In genomic region chr15:101608182-101608581, GRCh38 we compare ENCODE assay signal across 2 cellular contexts.
TF ChIP-seq lines count a peak whose summit lies in the region.

No MANE protein-coding gene starts in this region.

TF ChIP-seq in IMR-90, 13 proteins besides CTCF, POLR2A, EP300 and RAD21:
- TF ChIP-seq RCOR1 (IDR thresholded peaks at IDR 0.05; ENCODE audit: insufficient replicate concordance, low read length), result no peak
- TF ChIP-seq RFX5 (IDR thresholded peaks at IDR 0.05; ENCODE audit: low read depth, low read length), result no peak
- TF ChIP-seq MXI1 (IDR thresholded peaks at IDR 0.05; ENCODE audit: borderline replicate concordance, low read depth, low read length), result no peak
- no peak for TF ChIP-seq FOS (IDR thresholded peaks at IDR 0.05; ENCODE audit: low read depth, low read length)
- no peak for TF ChIP-seq MAZ (IDR thresholded peaks at IDR 0.05; ENCODE audit: borderline replicate concordance, low read depth, low read length)
- TF ChIP-seq NFE2L2 (IDR thresholded peaks at IDR 0.05; ENCODE audit: low read depth, low read length), result no peak
- TF ChIP-seq CEBPB (IDR thresholded peaks at IDR 0.05; ENCODE audit: low read depth, low read length), result no peak
- TF ChIP-seq ELK1 (IDR thresholded peaks at IDR 0.05; ENCODE audit: borderline replicate concordance, low read depth, low read length), result no peak
- TF ChIP-seq MAFK (IDR thresholded peaks at IDR 0.05; ENCODE audit: low read depth, low read length), result no peak
- no peak for TF ChIP-seq BHLHE40 (IDR thresholded peaks at IDR 0.05; ENCODE audit: low read depth, low read length)
- no peak for TF ChIP-seq SMC3 (IDR thresholded peaks at IDR 0.05; ENCODE audit: low read depth, low read length)
- TF ChIP-seq CHD1 (IDR thresholded peaks at IDR 0.05; ENCODE audit: low read depth, low read length), result no peak
- no peak for TF ChIP-seq USF2 (IDR thresholded peaks at IDR 0.05; ENCODE audit: low read depth, low read length)

TF ChIP-seq in WTC11, 78 proteins besides CTCF, POLR2A, EP300 and RAD21:
- TF ChIP-seq IRF1 (CRISPR knock-in tag; IDR thresholded peaks at IDR 0.05) (no peak), PRRX2 (CRISPR knock-in tag; IDR thresholded peaks at IDR 0.05) (no peak), CBFB (CRISPR knock-in tag; IDR thresholded peaks at IDR 0.05; ENCODE audit: low read depth) (no peak), IRF2 (CRISPR knock-in tag; IDR thresholded peaks at IDR 0.05; ENCODE audit: borderline replicate concordance, low read depth) (no peak), TCF7 (CRISPR knock-in tag; IDR thresholded peaks at IDR 0.05; ENCODE audit: low read depth) (no peak), GABPB1 (CRISPR knock-in tag; IDR thresholded peaks at IDR 0.05) (no peak), ZBTB21 (CRISPR knock-in tag; IDR thresholded peaks at IDR 0.05; ENCODE audit: borderline replicate concordance) (no peak), JAZF1 (CRISPR knock-in tag; IDR thresholded peaks at IDR 0.05) (no peak), ZNF671 (CRISPR knock-in tag; IDR thresholded peaks at IDR 0.05) (no peak), USF2 (CRISPR knock-in tag; IDR thresholded peaks at IDR 0.05) (no peak), CREB1 (CRISPR knock-in tag; IDR thresholded peaks at IDR 0.05) (no peak), ZNF263 (CRISPR knock-in tag; IDR thresholded peaks at IDR 0.05; ENCODE audit: low read depth) (no peak)
